In genomic region chr17:44324092-44324570, GRCh38 we compare ENCODE assay signal across 8 cellular contexts. TPM values are rescaled to one million over a fixed set of nuclear protein-coding genes. Genes with fewer than 3 reads are reported as not detected.
DNase-seq lines count a peak whose midpoint lies in the region; ATAC-seq and TF ChIP-seq lines count a peak whose summit lies in the region.

No MANE protein-coding gene starts in this region.

- H3K9me3 ChIP-seq in right atrium auricular region: no peaks in the 10 kb centered on the region
- no peaks in the 10 kb centered on the region for H3K9me3 ChIP-seq in skeletal muscle tissue (ENCODE audit: control insufficient read depth in 3 of 3, low read length in 3 of 3)

- CTCF ChIA-PET in activated CD4-positive, alpha-beta memory T cell treated with anti-CD3 and anti-CD28 coated beads, Interleukin-2, amount 10 ng/mL, durations not matched to agents 7 days and 5 days (lab: Charles Lee): interaction anchor here (0.6 to 1.2 kb wide), 3 partner anchors 102 to 138 kb away, joined by 3 to 8 read pairs (median 4); no protein-coding TSS in a partner anchor

- H3K27me3 ChIP-seq in right atrium auricular region (no peaks in the 10 kb centered on the region), skeletal muscle tissue (ENCODE audit: control insufficient read depth in 3 of 3, insufficient read depth in 3 of 3, low read length in 3 of 3) (no peaks in the 10 kb centered on the region)

- H3K27ac ChIP-seq in right atrium auricular region (peak overlapping the region; percentile 92 to 99), skeletal muscle tissue (ENCODE audit: low read depth, low read length) (peak overlapping the region; percentile 87)

- H3K36me3 ChIP-seq in right atrium auricular region (peaks cover 27% of the 10 kb centered on the region), skeletal muscle tissue (ENCODE audit: control insufficient read depth in 3 of 3, insufficient read depth in 3 of 3, low read length in 3 of 3) (peaks cover 28 to 30% (median 29%) of the 10 kb centered on the region in 3 donors)

- H3K4me3 ChIP-seq in right atrium auricular region: peak overlapping the region; percentile 90 to 97
- peak overlapping the region; percentile 74 to 92 (median 91) for H3K4me3 ChIP-seq in skeletal muscle tissue (ENCODE audit: low read length in 3 of 3)

- DNase-seq in COLO668 (lab: John Stamatoyannopoulos, UW; ENCODE audit: unreplicated experiment): peak; percentile 39
- DNase-seq in activated CD4-positive, alpha-beta memory T cell treated with anti-CD3 and anti-CD28 coated beads, Interleukin-2, amount 10 ng/mL, durations not matched to agents 7 days and 5 days: no peak
- no peak for DNase-seq in right atrium auricular region (ENCODE audit: low spot score)
- no peak for DNase-seq in SIG-M5 (lab: John Stamatoyannopoulos, UW)
- DNase-seq in NCI-H526 (lab: John Stamatoyannopoulos, UW): no peak
- DNase-seq in GF-D8 (lab: John Stamatoyannopoulos, UW): no peak

- peak overlapping the region; percentile 87 for H3K4me3 Mint-ChIP-seq in activated CD4-positive, alpha-beta memory T cell treated with anti-CD3 and anti-CD28 coated beads, Interleukin-2, amount 10 ng/mL, durations not matched to agents 7 days and 5 days

- H3K4me1 ChIP-seq in right atrium auricular region: peaks cover 0 to 29% of the 10 kb centered on the region in 2 donors
- H3K4me1 ChIP-seq in skeletal muscle tissue (ENCODE audit: control insufficient read depth in 3 of 3, insufficient read depth in 3 of 3, low read length in 3 of 3): peaks cover 11 to 28% (median 19%) of the 10 kb centered on the region in 3 donors

- H3K9me3 Mint-ChIP-seq in activated CD4-positive, alpha-beta memory T cell treated with anti-CD3 and anti-CD28 coated beads, Interleukin-2, amount 10 ng/mL, durations not matched to agents 7 days and 5 days: no peaks in the 10 kb centered on the region

- H3K4me1 Mint-ChIP-seq in activated CD4-positive, alpha-beta memory T cell treated with anti-CD3 and anti-CD28 coated beads, Interleukin-2, amount 10 ng/mL, durations not matched to agents 7 days and 5 days: peaks cover 28% of the 10 kb centered on the region

- POLR2A ChIA-PET in activated CD4-positive, alpha-beta memory T cell treated with anti-CD3 and anti-CD28 coated beads, Interleukin-2, amount 10 ng/mL, durations not matched to agents 7 days and 5 days (lab: Charles Lee): interaction anchor here (1.0 to 8.0 kb wide), 7 partner anchors 106 to 396 kb away, joined by 3 to 117 read pairs (median 8); partner anchors contain the start of genes TMUB2 and UBTF

- peak overlapping the region; percentile 52 for H3K27ac Mint-ChIP-seq in activated CD4-positive, alpha-beta memory T cell treated with anti-CD3 and anti-CD28 coated beads, Interleukin-2, amount 10 ng/mL, durations not matched to agents 7 days and 5 days

- peak; percentile 2 for ATAC-seq in HG02642 (IDR thresholded peaks at IDR 0.05; ENCODE audit: poor library complexity, unreplicated experiment)

- no peak for TF ChIP-seq CTCF in right atrium auricular region (IDR thresholded peaks at IDR 0.05)

- H3K36me3 Mint-ChIP-seq in activated CD4-positive, alpha-beta memory T cell treated with anti-CD3 and anti-CD28 coated beads, Interleukin-2, amount 10 ng/mL, durations not matched to agents 7 days and 5 days (ENCODE audit: low read depth): peaks cover 19% of the 10 kb centered on the region

- peak overlapping the region; percentile 79 to 92 (median 87) for H3K9ac ChIP-seq in skeletal muscle tissue (ENCODE audit: low read depth in 1 of 3, low read length in 3 of 3)

- no peaks in the 10 kb centered on the region for H3K27me3 Mint-ChIP-seq in activated CD4-positive, alpha-beta memory T cell treated with anti-CD3 and anti-CD28 coated beads, Interleukin-2, amount 10 ng/mL, durations not matched to agents 7 days and 5 days

RNA-seq across cellular contexts. Expression of gene SLC25A39, which starts 0.5 kb away (rescaled TPM):
- total RNA-seq in activated CD4-positive, alpha-beta memory T cell treated with anti-CD3 and anti-CD28 coated beads, Interleukin-2, amount 10 ng/mL, durations not matched to agents 7 days and 5 days: 10 to 100 TPM; 72.6 to 77.0 TPM
- total RNA-seq in right atrium auricular region: 10 to 100 TPM; 60.4 to 83.3 TPM
- 65.2 TPM for total RNA-seq in skeletal muscle tissue

RNA-seq across cellular contexts. Expression of gene RUNDC3A, which starts 15.7 kb away (rescaled TPM):
- under 1 TPM in 1 of 2 experiments, not detected in 1; 0.28 TPM for total RNA-seq in activated CD4-positive, alpha-beta memory T cell treated with anti-CD3 and anti-CD28 coated beads, Interleukin-2, amount 10 ng/mL, durations not matched to agents 7 days and 5 days
- total RNA-seq in right atrium auricular region (1 to 10 TPM; 1.7 to 4.5 TPM), skeletal muscle tissue (6.8 TPM)

RNA-seq across cellular contexts. Expression of gene GRN, which starts 21.0 kb away (rescaled TPM):
- total RNA-seq in activated CD4-positive, alpha-beta memory T cell treated with anti-CD3 and anti-CD28 coated beads, Interleukin-2, amount 10 ng/mL, durations not matched to agents 7 days and 5 days: 10 to 100 TPM; 87.8 to 98.4 TPM
- total RNA-seq in right atrium auricular region (100 to 1,000 TPM; 258 to 290 TPM), skeletal muscle tissue (270 TPM)

RNA-seq across cellular contexts. Expression of gene FAM171A2, which starts 39.5 kb away (rescaled TPM):
- total RNA-seq in activated CD4-positive, alpha-beta memory T cell treated with anti-CD3 and anti-CD28 coated beads, Interleukin-2, amount 10 ng/mL, durations not matched to agents 7 days and 5 days: under 1 TPM in 1 of 2 experiments, not detected in 1; 0.10 TPM
- total RNA-seq in right atrium auricular region (1 to 10 TPM; 2.4 to 3.3 TPM), skeletal muscle tissue (38.6 TPM)

RNA-seq across cellular contexts. Expression of gene SLC4A1, which starts 56.2 kb away (rescaled TPM):
- not detected for total RNA-seq in activated CD4-positive, alpha-beta memory T cell treated with anti-CD3 and anti-CD28 coated beads, Interleukin-2, amount 10 ng/mL, durations not matched to agents 7 days and 5 days
- total RNA-seq in right atrium auricular region: 1 to 10 TPM in 1 of 2 donors, under 1 TPM in 1; 0.47 to 1.1 TPM
- total RNA-seq in skeletal muscle tissue: 47.0 TPM
